In genomic region chr3:35307296-35307695, GRCh38 we compare ENCODE assay signal across 8 cellular contexts.
"Had no signal": no experiment of that assay in that cellular context is flagged by ENCODE, and none has a peak within 500 bp of the region (broad histone marks: within the 10 kb centered on the region; RNA-seq: fewer than 3 reads in every experiment).

No MANE protein-coding gene starts in this region.

- H3K27me3 Mint-ChIP-seq: IgD-negative memory B cell had no signal

- H3K9me3 Mint-ChIP-seq: H9 had no signal

- H3K27ac ChIP-seq: GM23248, HL-60, KMS-11 had no signal

- H3K4me1 Mint-ChIP-seq: H9, IgD-negative memory B cell had no signal

- H3K27ac Mint-ChIP-seq: H9 had no signal

- H3K4me3 Mint-ChIP-seq: H9, IgD-negative memory B cell had no signal

- H3K36me3 Mint-ChIP-seq: IgD-negative memory B cell had no signal

- H3K4me3 ChIP-seq: GM23248 had no signal

- DNase-seq: GM23248, GOT3, H9, HCEC 1CT, KBM-7 had no signal
